ENCODE assay signal across 21 cellular contexts in genomic region chr5:159779481-159779880, GRCh38.
DNase-seq lines count a peak whose midpoint lies in the region; ATAC-seq and TF ChIP-seq lines count a peak whose summit lies in the region.
"Had no signal": no experiment of that assay in that cellular context is flagged by ENCODE, and none has a peak within 500 bp of the region (broad histone marks: within the 10 kb centered on the region; RNA-seq: fewer than 3 reads in every experiment).

No MANE protein-coding gene starts in this region.

- no peak overlapping the region for H2AFZ ChIP-seq in mesenchymal stem cell (ENCODE audit: low read depth, low read length)

- peaks cover 82% of the 10 kb centered on the region for H3K4me1 Mint-ChIP-seq in HFFc6 (ENCODE audit: low read depth)
- peaks cover 7% of the 10 kb centered on the region for H3K4me1 Mint-ChIP-seq in endothelial cell (ENCODE audit: unreplicated experiment)
- H3K4me1 Mint-ChIP-seq in T-cell: no peaks in the 10 kb centered on the region

- H3K27ac ChIP-seq in brain microvascular endothelial cell (peak overlapping the region; percentile 62), mesenchymal stem cell (ENCODE audit: low read length, poor library complexity, severe bottlenecking) (no peak overlapping the region)
- H3K27ac ChIP-seq: cardiac muscle cell, suprapubic skin, vagina had no signal

- ATAC-seq in T-cell (replicated peaks in 1 of 4): no peak
- ATAC-seq: naive thymus-derived CD4-positive, alpha-beta T cell; stimulated activated naive B cell treated with anti-CD40 and anti-IgM and Interleukin-4, amounts not matched to agents 10 μg/mL and 1 μg/mL and 100 μg/mL, for 72 hours had no signal

- no peak overlapping the region for H2BK120ac ChIP-seq in mesenchymal stem cell (ENCODE audit: low read depth, low read length)

- no peak overlapping the region for H4K8ac ChIP-seq in mesenchymal stem cell (ENCODE audit: low read length)

- H3K27me3 Mint-ChIP-seq in HFFc6 (ENCODE audit: insufficient read depth): peaks cover 4% of the 10 kb centered on the region; the same call in 1 of the 2 replicates
- peaks cover 2% of the 10 kb centered on the region for H3K27me3 Mint-ChIP-seq in endothelial cell (ENCODE audit: unreplicated experiment)
- H3K27me3 Mint-ChIP-seq in T-cell: peaks cover 7 to 19% of the 10 kb centered on the region in 2 donors

- no peak overlapping the region for H2BK15ac ChIP-seq in mesenchymal stem cell (ENCODE audit: low read depth, poor library complexity, severe bottlenecking)

- no peaks in the 10 kb centered on the region for H3K36me3 ChIP-seq in brain microvascular endothelial cell (replicated peaks)
- no peaks in the 10 kb centered on the region for H3K36me3 ChIP-seq in mesenchymal stem cell (ENCODE audit: control insufficient read depth in 1 of 2, insufficient read depth in 2 of 2, low read depth in 1 of 2, low read length in 2 of 2)
- H3K36me3 ChIP-seq: cardiac muscle cell, suprapubic skin, vagina had no signal

- no peak overlapping the region for H4K91ac ChIP-seq in mesenchymal stem cell (ENCODE audit: low read length)

- no peaks in the 10 kb centered on the region for H3K4me1 ChIP-seq in mesenchymal stem cell (ENCODE audit: control insufficient read depth, insufficient read depth, low read depth, low read length)
- H3K4me1 ChIP-seq: suprapubic skin, vagina had no signal

- no peak overlapping the region for H2BK12ac ChIP-seq in mesenchymal stem cell (ENCODE audit: low read length in 2 of 2)

- H3K27ac Mint-ChIP-seq in HFFc6 (peak overlapping the region; percentile 75), endothelial cell (ENCODE audit: unreplicated experiment) (no peak overlapping the region), T-cell (no peak overlapping the region)
- H3K27ac Mint-ChIP-seq: activated CD4-positive, alpha-beta memory T cell treated with anti-CD3 and anti-CD28 coated beads, Interleukin-2, amount 10 ng/mL, durations not matched to agents 7 days and 5 days; CD4-positive, alpha-beta T cell; endodermal cell; naive thymus-derived CD4-positive, alpha-beta T cell; stimulated activated naive B cell treated with anti-CD40 and anti-IgM and Interleukin-4, amounts not matched to agents 10 μg/mL and 1 μg/mL and 100 μg/mL, for 72 hours had no signal

- H3K9ac ChIP-seq in mesenchymal stem cell (ENCODE audit: low read length): peak overlapping the region; percentile 55

- no peaks in the 10 kb centered on the region for H3K79me1 ChIP-seq in mesenchymal stem cell (replicated peaks; ENCODE audit: low read length, poor library complexity, severe bottlenecking)

- 54% methylated on average over 3 of the region's 4 CpGs for WGBS in mesenchymal stem cell

- no peaks in the 10 kb centered on the region for H3K27me3 ChIP-seq in brain microvascular endothelial cell (replicated peaks)
- peaks cover 0 to 8% of the 10 kb centered on the region in 2 experiments for H3K27me3 ChIP-seq in mesenchymal stem cell (ENCODE audit: control insufficient read depth in 1 of 2, insufficient read depth in 1 of 2, low read length in 2 of 2)
- H3K27me3 ChIP-seq: vagina had no signal

- H2AK5ac ChIP-seq in mesenchymal stem cell (ENCODE audit: low read length, severe bottlenecking): no peak overlapping the region

- H3K9me3 ChIP-seq in mesenchymal stem cell (ENCODE audit: control insufficient read depth, low read length): no peaks in the 10 kb centered on the region
- H3K9me3 ChIP-seq: suprapubic skin, vagina had no signal

- H3K23ac ChIP-seq in mesenchymal stem cell (ENCODE audit: low read length in 2 of 2): no peak overlapping the region

- in situ Hi-C loops in brain microvascular endothelial cell (cut with HindIII; ENCODE audit: low pct_ligation_motif_present, low sequenced_read_pairs): no loop called here

- peaks cover 32% of the 10 kb centered on the region for H3K36me3 Mint-ChIP-seq in HFFc6 (ENCODE audit: low read depth)
- H3K36me3 Mint-ChIP-seq in endothelial cell (ENCODE audit: low read depth, unreplicated experiment): no peaks in the 10 kb centered on the region
- H3K36me3 Mint-ChIP-seq in T-cell: no peaks in the 10 kb centered on the region
- H3K36me3 Mint-ChIP-seq: stimulated activated naive B cell treated with anti-CD40 and anti-IgM and Interleukin-4, amounts not matched to agents 10 μg/mL and 1 μg/mL and 100 μg/mL, for 72 hours had no signal

- H3K4me2 ChIP-seq in mesenchymal stem cell (ENCODE audit: low read length, poor library complexity, severe bottlenecking): no peak overlapping the region

- H3K14ac ChIP-seq in mesenchymal stem cell (ENCODE audit: low read length in 2 of 2): no peak overlapping the region

- DNase-seq in AG08395 (ENCODE audit: low spot score) (peak; percentile 25), HFFc6 (peak; percentile 17), brain microvascular endothelial cell (no peak), mesenchymal stem cell (no peak), endothelial cell (ENCODE audit: low spot score) (no peak), NCI-H524 (lab: John Stamatoyannopoulos, UW) (no peak), T-cell (no peak)
- no peak for DNase-seq in stimulated activated CD4-positive, alpha-beta T cell treated with anti-CD3 and anti-CD28 coated beads, Interleukin-2, amount 100 ng/mL, for 48 hours
- DNase-seq: activated CD4-positive, CD25-positive, alpha-beta regulatory T cell treated with anti-CD3 and anti-CD28 coated beads, Interleukin-2, amount 50 U/mL, for 72 hours; CD4-positive, alpha-beta T cell; cortex of kidney; endodermal cell; NCI-H510A treated with DMSO at 0.1 percent for 48 hours; occipital lobe; retina; stimulated activated naive B cell treated with anti-CD40 and anti-IgM and Interleukin-4, amounts not matched to agents 10 μg/mL and 1 μg/mL and 100 μg/mL, for 72 hours had no signal

- CTCF ChIA-PET in T-cell (lab: Charles Lee): interaction anchor here in 1 of 2 donors (0.7 kb wide), 1 partner anchor 29 kb away, joined by 3 read pairs; no protein-coding TSS in a partner anchor

- no peak overlapping the region for H2BK5ac ChIP-seq in mesenchymal stem cell (ENCODE audit: low read depth, low read length, poor library complexity, severe bottlenecking)

- POLR2A ChIA-PET in T-cell (lab: Charles Lee): no interaction called here

- H3K9me3 Mint-ChIP-seq in HFFc6: peaks cover 4% of the 10 kb centered on the region; the same call in 1 of the 2 replicates
- no peaks in the 10 kb centered on the region for H3K9me3 Mint-ChIP-seq in endothelial cell (ENCODE audit: unreplicated experiment)
- no peaks in the 10 kb centered on the region for H3K9me3 Mint-ChIP-seq in T-cell
- H3K9me3 Mint-ChIP-seq: CD4-positive, alpha-beta T cell; endodermal cell; stimulated activated naive B cell treated with anti-CD40 and anti-IgM and Interleukin-4, amounts not matched to agents 10 μg/mL and 1 μg/mL and 100 μg/mL, for 72 hours had no signal

- TF ChIP-seq CTCF in HFFc6 (IDR thresholded peaks at IDR 0.05) (no peak), brain microvascular endothelial cell (IDR thresholded peaks at IDR 0.05; ENCODE audit: low read depth, low read length, missing control alignments) (no peak), endothelial cell (IDR thresholded peaks at IDR 0.05; ENCODE audit: unreplicated experiment) (no peak)

- no peak overlapping the region for H3K18ac ChIP-seq in mesenchymal stem cell (ENCODE audit: low read depth in 1 of 2, low read length in 2 of 2)

- H3K4me3 ChIP-seq in brain microvascular endothelial cell (ENCODE audit: low read depth, low read length) (no peak overlapping the region), mesenchymal stem cell (ENCODE audit: insufficient read depth in 1 of 2, low read depth in 1 of 2, low read length in 2 of 2) (peak overlapping the region in 1 of 2 experiments; percentile 27)
- H3K4me3 ChIP-seq: cardiac muscle cell, suprapubic skin, vagina had no signal

- no peak overlapping the region for H3K4ac ChIP-seq in mesenchymal stem cell (ENCODE audit: low read depth in 1 of 2, low read length in 2 of 2)

- H3K4me3 Mint-ChIP-seq in HFFc6 (peak overlapping the region; percentile 8; the same call in 1 of the 2 replicates), endothelial cell (ENCODE audit: unreplicated experiment) (no peak overlapping the region), T-cell (no peak overlapping the region)
- H3K4me3 Mint-ChIP-seq: activated CD4-positive, alpha-beta memory T cell treated with anti-CD3 and anti-CD28 coated beads, Interleukin-2, amount 10 ng/mL, durations not matched to agents 7 days and 5 days; CD4-positive, alpha-beta T cell; endodermal cell; naive thymus-derived CD4-positive, alpha-beta T cell; stimulated activated naive B cell treated with anti-CD40 and anti-IgM and Interleukin-4, amounts not matched to agents 10 μg/mL and 1 μg/mL and 100 μg/mL, for 72 hours had no signal

Comparison
In these comparisons a context has a peak if more than half of its experiments do, and no peak if none do; other contexts are left out.
1. DNase-seq: peak in AG08395 (single experiment) and HFFc6 (single experiment); none in brain microvascular endothelial cell (single experiment), mesenchymal stem cell (single experiment), endothelial cell (single experiment), stimulated activated CD4-positive, alpha-beta T cell treated with anti-CD3 and anti-CD28 coated beads, Interleukin-2, amount 100 ng/mL, for 48 hours (0 of 2), NCI-H524 (0 of 2) and T-cell (0 of 34).